ENCODE assay signal across 21 cellular contexts in genomic region chr2:80154231-80154915, GRCh38.
"Had no signal": no experiment of that assay in that cellular context is flagged by ENCODE, and none has a peak within 500 bp of the region (broad histone marks: within the 10 kb centered on the region; RNA-seq: fewer than 3 reads in every experiment).

No MANE protein-coding gene starts in this region.

- H3K4me1 ChIP-seq: gastrocnemius medialis, parathyroid adenoma, stomach, vagina had no signal

- ATAC-seq: gastrocnemius medialis; left lobe of liver; mucosa of descending colon; natural killer cell treated with Interleukin-12 subunit alpha and Interleukin-12 subunit beta and Interleukin-15 and Interleukin-18, amount 100 ng/mL, for 72 hours; sciatic nerve; stimulated activated effector memory CD8-positive, alpha-beta T cell treated with anti-CD3 and anti-CD28 coated beads, Interleukin-12 subunit alpha, Interleukin-12 subunit beta, amount 100 ng/mL, for 72 hours had no signal

- H3K36me3 ChIP-seq: gastrocnemius medialis, stomach, thyroid gland, vagina had no signal

- H3K27ac ChIP-seq: gastrocnemius medialis, parathyroid adenoma, stomach, thyroid gland, vagina had no signal

- DNase-seq: cortex of kidney; effector CD4-positive, alpha-beta T cell; foreskin fibroblast; gastrocnemius medialis; head of caudate nucleus; kidney; mucosa of descending colon; naive B cell; stimulated activated CD4-positive, alpha-beta T cell treated with anti-CD3 and anti-CD28 coated beads, Interleukin-2, amount 100 ng/mL, for 24 hours; stimulated activated CD4-positive, alpha-beta T cell treated with anti-CD3 and anti-CD28 coated beads, Interleukin-4, amount 100 ng/mL, for 24 hours; stimulated activated naive CD4-positive, alpha-beta T cell treated with Interleukin-2 at 50 U/mL for 16 hours; stomach; thyroid gland; trophoblast cell had no signal

- H3K9me3 ChIP-seq: gastrocnemius medialis, mucosa of descending colon, stomach, thyroid gland, vagina had no signal

- H2AFZ ChIP-seq: parathyroid adenoma had no signal

- H3K4me3 ChIP-seq: gastrocnemius medialis, lung, mucosa of descending colon, stomach, thyroid gland, vagina had no signal

- H3K9ac ChIP-seq: parathyroid adenoma had no signal

- H3K27me3 ChIP-seq: gastrocnemius medialis, stomach, thyroid gland, vagina had no signal

- H3K79me2 ChIP-seq: parathyroid adenoma had no signal
